In the genomic region with DNA sequence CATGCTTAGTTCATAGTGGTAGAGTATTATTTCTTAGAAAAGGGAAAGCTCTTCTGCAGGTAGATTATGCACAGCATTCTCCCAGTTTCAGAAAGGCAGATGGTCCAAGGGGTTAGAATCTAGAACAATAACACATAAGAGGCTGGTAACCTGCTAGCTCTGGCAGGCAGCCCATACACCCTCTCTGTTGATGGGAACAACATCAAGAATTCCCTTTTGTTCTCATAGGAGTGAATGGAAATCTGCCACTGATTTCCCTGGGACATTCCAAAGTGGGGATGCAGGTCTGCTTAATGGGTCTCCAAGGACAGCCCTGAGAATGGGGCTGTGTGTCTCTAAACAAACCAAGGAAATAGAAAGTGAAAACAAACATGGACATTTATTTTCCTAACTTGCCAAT, we compare ENCODE assay signal across 22 cellular contexts.
DNase-seq lines count a peak whose midpoint lies in the region; ATAC-seq lines count a peak whose summit lies in the region.
"Had no signal": no experiment of that assay in that cellular context is flagged by ENCODE, and none has a peak within 500 bp of the region (broad histone marks: within the 10 kb centered on the region; RNA-seq: fewer than 3 reads in every experiment).

No MANE protein-coding gene starts in this region.

- DNase-seq in DMS153 (lab: John Stamatoyannopoulos, UW): peak; percentile 9
- no peak for DNase-seq in DMS153 treated with DMSO at 0.1 percent for 48 hours (lab: John Stamatoyannopoulos, UW; ENCODE audit: unreplicated experiment)
- DNase-seq in NCI-H1694 treated with DMSO at 0.1 percent for 48 hours (lab: John Stamatoyannopoulos, UW): peak; percentile 53
- DNase-seq in cerebellar cortex (ENCODE audit: low spot score): peak; percentile 91
- peak; percentile 42 for DNase-seq in left ventricle myocardium superior
- no peak for DNase-seq in GOT3 (lab: John Stamatoyannopoulos, UW)
- DNase-seq in posterior vena cava (ENCODE audit: low spot score): no peak
- DNase-seq: activated CD4-positive, alpha-beta T cell treated with anti-CD3 and anti-CD28 coated beads for 48 hours; activated naive CD4-positive, alpha-beta T cell treated with Interleukin-2 at 50 U/mL for 16 hours; activated T-cell treated with anti-CD3 and anti-CD28 coated beads, Interleukin-2, amount 50 U/mL, for 72 hours; brain microvascular endothelial cell; CD4-positive, alpha-beta memory T cell; colonic mucosa; DND-41; KBM-7; NCI-H1930; posterior cingulate gyrus; stimulated activated CD8-positive, alpha-beta memory T cell treated with anti-CD3 and anti-CD28 coated beads, Interleukin-4, amount 100 ng/mL, for 48 hours; T-helper 2 cell; transverse colon had no signal

- ATAC-seq in left ventricle myocardium superior (peak; percentile 63), HG03135 (IDR thresholded peaks at IDR 0.05; ENCODE audit: unreplicated experiment) (no peak)
- ATAC-seq: activated T-cell treated with anti-CD3 and anti-CD28 coated beads, Interleukin-2, amount 50 U/mL, for 72 hours; GM12878 had no signal

- intact Hi-C loops in left ventricle myocardium superior (cut with micrococcal nuclease) (no loop called here), posterior vena cava (cut with DNase I) (no loop called here)

Comparison
In these comparisons a context has a peak if more than half of its experiments do, and no peak if none do; other contexts are left out.
1. DNase-seq: peak in DMS153 (single experiment), NCI-H1694 treated with DMSO at 0.1 percent for 48 hours (single experiment), cerebellar cortex (single experiment) and left ventricle myocardium superior (single experiment); none in DMS153 treated with DMSO at 0.1 percent for 48 hours (single experiment), GOT3 (single experiment) and posterior vena cava (single experiment).